13 cellular contexts compared by ENCODE assay signal in genomic region chr19:48717059-48717395, GRCh38. TPM values are rescaled to one million over a fixed set of nuclear protein-coding genes. Genes with fewer than 3 reads are reported as not detected.
DNase-seq lines count a peak whose midpoint lies in the region; ATAC-seq, FAIRE-seq and TF ChIP-seq lines count a peak whose summit lies in the region.
"Had no signal": no experiment of that assay in that cellular context is flagged by ENCODE, and none has a peak within 500 bp of the region (broad histone marks: within the 10 kb centered on the region; RNA-seq: fewer than 3 reads in every experiment).

No MANE protein-coding gene starts in this region.

- no peaks in the 10 kb centered on the region for H3K36me3 Mint-ChIP-seq in nephron progenitor cell (ENCODE audit: low read depth)
- H3K36me3 Mint-ChIP-seq: naive B cell had no signal

- H3K36me3 ChIP-seq in heart right ventricle: peaks cover 0 to 21% (median 0%) of the 10 kb centered on the region in 9 donors
- H3K36me3 ChIP-seq in upper lobe of right lung: no peaks in the 10 kb centered on the region

- H3K9me3 Mint-ChIP-seq in nephron progenitor cell: peaks cover 9% of the 10 kb centered on the region
- H3K9me3 Mint-ChIP-seq: activated naive CD4-positive, alpha-beta T cell treated with anti-CD3 and anti-CD28 coated beads, Interleukin-2, amount 10 ng/mL, durations not matched to agents 7 days and 5 days; naive B cell had no signal

- H3K4me3 Mint-ChIP-seq in nephron progenitor cell: peak overlapping the region; percentile 61
- H3K4me3 Mint-ChIP-seq: activated naive CD4-positive, alpha-beta T cell treated with anti-CD3 and anti-CD28 coated beads, Interleukin-2, amount 10 ng/mL, durations not matched to agents 7 days and 5 days had no signal

- TF ChIP-seq CTCF in heart right ventricle (IDR thresholded peaks at IDR 0.05): no peak
- no peak for TF ChIP-seq CTCF in nephron progenitor cell (IDR thresholded peaks at IDR 0.05)
- no peak for TF ChIP-seq CTCF in upper lobe of right lung (IDR thresholded peaks at IDR 0.05)

- peak overlapping the region in 9 of 10 donors; percentile 4 to 94 (median 86) for H3K27ac ChIP-seq in heart right ventricle
- H3K27ac ChIP-seq in upper lobe of right lung: no peak overlapping the region
- H3K27ac ChIP-seq: foreskin keratinocyte had no signal

- peaks cover 23 to 86% (median 64%) of the 10 kb centered on the region in 9 donors for H3K4me1 ChIP-seq in heart right ventricle
- H3K4me1 ChIP-seq in upper lobe of right lung: peaks cover 30% of the 10 kb centered on the region

- 11 to 15% methylated on average over 5 of the region's 5 CpGs for WGBS in heart right ventricle, 2 donors

- intact Hi-C loops in heart right ventricle (cut with DNase I) (no loop called here), left ventricle myocardium superior (cut with micrococcal nuclease) (no loop called here), upper lobe of right lung (cut with DNase I) (no loop called here)

- peak overlapping the region in 8 of 10 donors; percentile 26 to 86 (median 64) for H3K4me3 ChIP-seq in heart right ventricle
- H3K4me3 ChIP-seq in upper lobe of right lung: peak overlapping the region; percentile 19

- H3K4me1 Mint-ChIP-seq in nephron progenitor cell: peaks cover 77% of the 10 kb centered on the region

- H3K9me3 ChIP-seq in heart right ventricle: no peaks in the 10 kb centered on the region
- no peaks in the 10 kb centered on the region for H3K9me3 ChIP-seq in upper lobe of right lung

- FAIRE-seq in urothelium cell line (lab: Jason Lieb, UNC): no peak

- ATAC-seq in heart right ventricle (no peak), left ventricle myocardium superior (no peak), upper lobe of right lung (no peak), GM21515 (IDR thresholded peaks at IDR 0.05; ENCODE audit: unreplicated experiment) (no peak)
- ATAC-seq: foreskin keratinocyte had no signal

- H3K27me3 ChIP-seq in heart right ventricle: no peaks in the 10 kb centered on the region
- no peaks in the 10 kb centered on the region for H3K27me3 ChIP-seq in upper lobe of right lung
- H3K27me3 ChIP-seq: foreskin keratinocyte had no signal

- DNase-seq in heart right ventricle: no peak
- DNase-seq in left ventricle myocardium superior: no peak
- peak; percentile 15 for DNase-seq in dedifferentiated amniotic fluid mesenchymal stem cell (ENCODE audit: extremely low spot score)
- no peak for DNase-seq in nephron progenitor cell
- DNase-seq in upper lobe of right lung: no peak
- DNase-seq in urothelium cell line (ENCODE audit: low spot score): no peak
- DNase-seq in GM19240 (ENCODE audit: insufficient read length, low spot score): no peak
- DNase-seq: activated naive CD4-positive, alpha-beta T cell treated with anti-CD3 and anti-CD28 coated beads, Interleukin-2, amount 10 ng/mL, durations not matched to agents 7 days and 5 days; foreskin keratinocyte; naive B cell; OCI-M1 had no signal

- H3K27me3 Mint-ChIP-seq in nephron progenitor cell (ENCODE audit: low read depth, poor library complexity): peaks cover 10% of the 10 kb centered on the region
- H3K27me3 Mint-ChIP-seq: naive B cell had no signal

- H3K27ac Mint-ChIP-seq in nephron progenitor cell: peak overlapping the region; percentile 62
- H3K27ac Mint-ChIP-seq: activated naive CD4-positive, alpha-beta T cell treated with anti-CD3 and anti-CD28 coated beads, Interleukin-2, amount 10 ng/mL, durations not matched to agents 7 days and 5 days; naive B cell had no signal

RNA-seq across cellular contexts. Expression of gene MAMSTR, which starts 2.5 kb away (rescaled TPM):
- 1 to 10 TPM; 1.9 to 7.5 (median 3.4) TPM for total RNA-seq in heart right ventricle
- 1 to 10 TPM; 2.4 to 6.4 TPM for polyA plus RNA-seq in heart right ventricle
- 3.0 TPM for total RNA-seq in left ventricle myocardium superior
- 1.2 TPM for total RNA-seq in upper lobe of right lung

RNA-seq across cellular contexts. Expression of gene FUT2, which starts 21.3 kb away (rescaled TPM):
- not detected for total RNA-seq in heart right ventricle
- under 1 TPM in 1 of 2 donors, not detected in 1; 0.07 TPM for polyA plus RNA-seq in heart right ventricle
- total RNA-seq in left ventricle myocardium superior: not detected
- total RNA-seq in upper lobe of right lung: 0.81 TPM
- total RNA-seq: H4 had no signal

RNA-seq across cellular contexts. Expression of gene RASIP1, which starts 23.4 kb away (rescaled TPM):
- total RNA-seq in heart right ventricle: 10 to 100 TPM; 13.6 to 23.5 (median 15.4) TPM
- 10 to 100 TPM; 19.9 to 27.3 TPM for polyA plus RNA-seq in heart right ventricle
- 13.7 TPM for total RNA-seq in left ventricle myocardium superior
- total RNA-seq in upper lobe of right lung: 54.5 TPM

RNA-seq across cellular contexts. Expression of gene IZUMO1, which starts 29.7 kb away (rescaled TPM):
- under 1 TPM in 9 of 10 donors, not detected in 1; 0.12 to 0.95 (median 0.68) TPM for total RNA-seq in heart right ventricle
- 1 to 10 TPM in 1 of 2 donors, under 1 TPM in 1; 0.39 to 1.3 TPM for polyA plus RNA-seq in heart right ventricle
- total RNA-seq in left ventricle myocardium superior: 1.0 TPM
- total RNA-seq in upper lobe of right lung: 3.8 TPM
- total RNA-seq: H4 had no signal

RNA-seq across cellular contexts. Expression of gene FUT1, which starts 35.4 kb away (rescaled TPM):
- total RNA-seq in heart right ventricle (1 to 10 TPM; 1.8 to 5.7 (median 2.7) TPM), left ventricle myocardium superior (1.6 TPM), upper lobe of right lung (19.9 TPM)
- polyA plus RNA-seq in heart right ventricle: 1 to 10 TPM; 2.2 to 5.4 TPM
